1 cellular context compared by ENCODE assay signal in genomic region chr11:1517117-1518005, GRCh38.
TF ChIP-seq lines count a peak whose summit lies in the region.

No MANE protein-coding gene starts in this region.

TF ChIP-seq in HepG2, 621 proteins besides CTCF, POLR2A, EP300 and RAD21:
- TF ChIP-seq ZNF101 (CRISPR knock-in tag; IDR thresholded peaks at IDR 0.05; ENCODE audit: borderline replicate concordance, low read depth) (no peak), RFX1 (IDR thresholded peaks at IDR 0.05) (no peak), ZNF317 (CRISPR knock-in tag; IDR thresholded peaks at IDR 0.05) (no peak), NR1H2 (CRISPR knock-in tag; IDR thresholded peaks at IDR 0.05; ENCODE audit: borderline replicate concordance, low read depth) (no peak), RXRB (CRISPR knock-in tag; IDR thresholded peaks at IDR 0.05; ENCODE audit: borderline replicate concordance) (no peak), MTA1 (CRISPR knock-in tag; IDR thresholded peaks at IDR 0.05; ENCODE audit: borderline replicate concordance) (no peak), ZNF530 (CRISPR knock-in tag; IDR thresholded peaks at IDR 0.05; ENCODE audit: low read depth) (no peak), ZNF749 (CRISPR knock-in tag; IDR thresholded peaks at IDR 0.05; ENCODE audit: borderline replicate concordance) (no peak), ZNF652 (CRISPR knock-in tag; IDR thresholded peaks at IDR 0.05; ENCODE audit: borderline replicate concordance, low read depth) (no peak), ZNF331 (CRISPR knock-in tag; IDR thresholded peaks at IDR 0.05) (no peak), BCL6 (CRISPR knock-in tag; IDR thresholded peaks at IDR 0.05) (no peak), ZNF496 (CRISPR knock-in tag; IDR thresholded peaks at IDR 0.05; ENCODE audit: insufficient replicate concordance) (no peak), ZNF253 (CRISPR knock-in tag; IDR thresholded peaks at IDR 0.05; ENCODE audit: borderline replicate concordance) (no peak), ZNF263 (CRISPR knock-in tag; IDR thresholded peaks at IDR 0.05) (no peak), ZZZ3 (CRISPR knock-in tag; IDR thresholded peaks at IDR 0.05; ENCODE audit: borderline replicate concordance) (no peak)
- TF ChIP-seq, protein P1, sequence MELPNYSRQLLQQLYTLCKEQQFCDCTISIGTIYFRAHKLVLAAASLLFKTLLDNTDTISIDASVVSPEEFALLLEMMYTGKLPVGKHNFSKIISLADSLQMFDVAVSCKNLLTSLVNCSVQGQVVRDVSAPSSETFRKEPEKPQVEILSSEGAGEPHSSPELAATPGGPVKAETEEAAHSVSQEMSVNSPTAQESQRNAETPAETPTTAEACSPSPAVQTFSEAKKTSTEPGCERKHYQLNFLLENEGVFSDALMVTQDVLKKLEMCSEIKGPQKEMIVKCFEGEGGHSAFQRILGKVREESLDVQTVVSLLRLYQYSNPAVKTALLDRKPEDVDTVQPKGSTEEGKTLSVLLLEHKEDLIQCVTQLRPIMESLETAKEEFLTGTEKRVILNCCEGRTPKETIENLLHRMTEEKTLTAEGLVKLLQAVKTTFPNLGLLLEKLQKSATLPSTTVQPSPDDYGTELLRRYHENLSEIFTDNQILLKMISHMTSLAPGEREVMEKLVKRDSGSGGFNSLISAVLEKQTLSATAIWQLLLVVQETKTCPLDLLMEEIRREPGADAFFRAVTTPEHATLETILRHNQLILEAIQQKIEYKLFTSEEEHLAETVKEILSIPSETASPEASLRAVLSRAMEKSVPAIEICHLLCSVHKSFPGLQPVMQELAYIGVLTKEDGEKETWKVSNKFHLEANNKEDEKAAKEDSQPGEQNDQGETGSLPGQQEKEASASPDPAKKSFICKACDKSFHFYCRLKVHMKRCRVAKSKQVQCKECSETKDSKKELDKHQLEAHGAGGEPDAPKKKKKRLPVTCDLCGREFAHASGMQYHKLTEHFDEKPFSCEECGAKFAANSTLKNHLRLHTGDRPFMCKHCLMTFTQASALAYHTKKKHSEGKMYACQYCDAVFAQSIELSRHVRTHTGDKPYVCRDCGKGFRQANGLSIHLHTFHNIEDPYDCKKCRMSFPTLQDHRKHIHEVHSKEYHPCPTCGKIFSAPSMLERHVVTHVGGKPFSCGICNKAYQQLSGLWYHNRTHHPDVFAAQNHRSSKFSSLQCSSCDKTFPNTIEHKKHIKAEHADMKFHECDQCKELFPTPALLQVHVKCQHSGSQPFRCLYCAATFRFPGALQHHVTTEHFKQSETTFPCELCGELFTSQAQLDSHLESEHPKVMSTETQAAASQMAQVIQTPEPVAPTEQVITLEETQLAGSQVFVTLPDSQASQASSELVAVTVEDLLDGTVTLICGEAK (IDR thresholded peaks at IDR 0.05), result no peak
- TF ChIP-seq, protein P1 (CRISPR knock-in tag; IDR thresholded peaks at IDR 0.05), result no peak
- TF ChIP-seq, protein P2, sequence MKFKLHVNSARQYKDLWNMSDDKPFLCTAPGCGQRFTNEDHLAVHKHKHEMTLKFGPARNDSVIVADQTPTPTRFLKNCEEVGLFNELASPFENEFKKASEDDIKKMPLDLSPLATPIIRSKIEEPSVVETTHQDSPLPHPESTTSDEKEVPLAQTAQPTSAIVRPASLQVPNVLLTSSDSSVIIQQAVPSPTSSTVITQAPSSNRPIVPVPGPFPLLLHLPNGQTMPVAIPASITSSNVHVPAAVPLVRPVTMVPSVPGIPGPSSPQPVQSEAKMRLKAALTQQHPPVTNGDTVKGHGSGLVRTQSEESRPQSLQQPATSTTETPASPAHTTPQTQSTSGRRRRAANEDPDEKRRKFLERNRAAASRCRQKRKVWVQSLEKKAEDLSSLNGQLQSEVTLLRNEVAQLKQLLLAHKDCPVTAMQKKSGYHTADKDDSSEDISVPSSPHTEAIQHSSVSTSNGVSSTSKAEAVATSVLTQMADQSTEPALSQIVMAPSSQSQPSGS (CRISPR knock-in tag; IDR thresholded peaks at IDR 0.05), result no peak
